8 cellular contexts compared by ENCODE assay signal in the genomic region with DNA sequence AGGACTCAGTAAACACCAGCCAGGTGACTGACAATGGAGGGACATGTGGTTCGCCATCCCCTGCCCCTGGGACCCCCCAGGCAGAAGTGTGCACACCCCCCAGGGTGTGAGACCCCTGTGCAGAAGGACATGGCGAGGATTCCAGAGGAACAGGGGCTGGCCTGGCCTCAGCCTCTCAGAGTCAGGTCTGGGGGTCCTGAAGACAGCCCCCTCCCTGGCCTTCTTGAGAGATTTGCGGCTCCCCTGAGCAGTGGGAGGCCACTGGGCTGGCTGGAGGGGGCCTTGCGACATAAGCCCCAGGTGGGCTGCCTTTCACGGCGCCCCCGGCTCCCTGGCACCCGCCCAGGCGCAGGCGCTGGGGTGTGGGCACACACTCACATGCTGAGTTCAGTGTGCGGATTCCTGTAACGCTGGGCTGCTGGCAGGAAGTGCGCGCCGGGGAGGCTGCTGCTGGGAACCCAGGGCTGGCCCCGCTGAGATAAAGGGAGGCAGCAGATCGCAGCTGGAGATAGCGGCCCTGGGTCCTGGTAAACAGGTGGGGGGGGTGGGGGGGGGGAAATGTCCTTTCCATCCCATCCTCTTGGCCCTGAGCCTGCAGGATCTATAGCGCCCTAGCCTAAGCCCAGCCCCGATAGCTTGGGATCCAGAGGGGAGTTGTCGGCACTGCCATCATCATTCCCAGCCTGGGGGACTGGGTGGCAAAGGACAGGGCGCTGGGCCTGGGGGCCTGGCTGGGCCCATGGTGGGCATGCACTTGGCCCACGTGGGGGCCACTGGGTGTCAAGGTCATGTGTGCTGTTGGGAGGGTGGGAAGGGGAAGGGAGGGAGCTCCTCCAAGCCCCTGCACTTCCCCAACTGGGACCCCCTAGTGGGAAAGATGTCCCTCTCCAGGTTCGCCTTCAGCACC. TPM values are rescaled to one million over a fixed set of nuclear protein-coding genes. Genes with fewer than 3 reads are reported as not detected.
DNase-seq lines count a peak whose midpoint lies in the region; ATAC-seq, FAIRE-seq and TF ChIP-seq lines count a peak whose summit lies in the region.

No MANE protein-coding gene starts in this region.

- DNase-seq in MV-4-11 (lab: John Stamatoyannopoulos, UW) (peak; percentile 55), endothelial cell of umbilical vein (ENCODE audit: low read depth, low spot score) (peak; percentile 72), spleen (peak; percentile 95), EL (no peak), substantia nigra (lab: John Stamatoyannopoulos, UW) (no peak), small intestine (no peak)
- DNase-seq in activated CD4-positive, alpha-beta T cell treated with anti-CD3 and anti-CD28 coated beads, Interleukin-2, amount 10 ng/mL, durations not matched to agents 24 days and 14 days = peak; percentile 94

- FAIRE-seq in endothelial cell of umbilical vein (lab: Jason Lieb, UNC) = peak; percentile 55
- FAIRE-seq in small intestine (lab: Jason Lieb, UNC) = no peak

- H3K4me3 ChIP-seq in endothelial cell of umbilical vein (replicated peaks in 1 of 3; ENCODE audit: insufficient read depth in 1 of 3, low read depth in 1 of 3, low read length in 3 of 3) (no peak overlapping the region), spleen (peak overlapping the region in 4 of 8 donors; percentile 1 to 60 (median 19)), small intestine (ENCODE audit: low read depth in 1 of 2, low read length in 2 of 2) (peak overlapping the region in 1 of 2 donors; percentile 13)

- H3K4me1 Mint-ChIP-seq in activated CD4-positive, alpha-beta T cell treated with anti-CD3 and anti-CD28 coated beads, Interleukin-2, amount 10 ng/mL, durations not matched to agents 24 days and 14 days = peaks cover 55% of the 10 kb centered on the region

- H3K9me3 Mint-ChIP-seq in activated CD4-positive, alpha-beta T cell treated with anti-CD3 and anti-CD28 coated beads, Interleukin-2, amount 10 ng/mL, durations not matched to agents 24 days and 14 days = no peaks in the 10 kb centered on the region

- peak overlapping the region; percentile 85 for H3K4me3 Mint-ChIP-seq in activated CD4-positive, alpha-beta T cell treated with anti-CD3 and anti-CD28 coated beads, Interleukin-2, amount 10 ng/mL, durations not matched to agents 24 days and 14 days

- peak overlapping the region; percentile 97 for H3K27ac Mint-ChIP-seq in activated CD4-positive, alpha-beta T cell treated with anti-CD3 and anti-CD28 coated beads, Interleukin-2, amount 10 ng/mL, durations not matched to agents 24 days and 14 days

- TF ChIP-seq CTCF in endothelial cell of umbilical vein (IDR thresholded peaks at IDR 0.05; ENCODE audit: extremely low read depth in 1 of 2, insufficient read depth in 1 of 2, low read depth in 1 of 2, low read length in 2 of 2) (no peak), spleen (IDR thresholded peaks at IDR 0.05 in 8 of 11, conservative IDR thresholded peaks at IDR 0.05 in 3 of 11) (no peak)

- H3K9me3 ChIP-seq in endothelial cell of umbilical vein (replicated peaks; ENCODE audit: control insufficient read depth, insufficient read depth, low read length) (no peaks in the 10 kb centered on the region), spleen (no peaks in the 10 kb centered on the region), small intestine (ENCODE audit: control insufficient read depth, low read depth) (no peaks in the 10 kb centered on the region)

- no peaks in the 10 kb centered on the region for H3K27me3 Mint-ChIP-seq in activated CD4-positive, alpha-beta T cell treated with anti-CD3 and anti-CD28 coated beads, Interleukin-2, amount 10 ng/mL, durations not matched to agents 24 days and 14 days

- BruUV-seq in endothelial cell of umbilical vein (replicated peaks; lab: Mats Ljungman, UMichigan) = no TSS peak

- intact Hi-C loops in activated CD4-positive, alpha-beta T cell treated with anti-CD3 and anti-CD28 coated beads, Interleukin-2, amount 10 ng/mL, durations not matched to agents 24 days and 14 days (cut with micrococcal nuclease) = no loop called here
- intact Hi-C loops in endothelial cell of umbilical vein (cut with micrococcal nuclease) = loop anchor here (10.0 kb wide), 1 partner anchor 446 kb away; no protein-coding TSS in a partner anchor
- intact Hi-C loops in spleen (cut with DNase I; ENCODE audit: low total_unique reads) = no loop called here

- H3K4me2 ChIP-seq in endothelial cell of umbilical vein (ENCODE audit: insufficient read depth, low read length) = no peak overlapping the region

- POLR2A ChIA-PET in endothelial cell of umbilical vein (lab: Charles Lee) = interaction anchor here (0.6 kb wide), 1 partner anchor 32 kb away, joined by 3 read pairs; no protein-coding TSS in a partner anchor

- no peak for ATAC-seq in HG02763 (IDR thresholded peaks at IDR 0.05; ENCODE audit: unreplicated experiment)

- H2AFZ ChIP-seq in endothelial cell of umbilical vein (ENCODE audit: low read depth, low read length) = no peak overlapping the region

- H3K27me3 ChIP-seq in endothelial cell of umbilical vein (ENCODE audit: control insufficient read depth in 2 of 2, insufficient read depth in 2 of 2, low read length in 2 of 2) (no peaks in the 10 kb centered on the region), spleen (replicated peaks in 1 of 7) (peaks cover 0 to 10% (median 0%) of the 10 kb centered on the region in 7 donors), small intestine (ENCODE audit: control insufficient read depth in 2 of 2, insufficient read depth in 2 of 2, low read length in 2 of 2) (no peaks in the 10 kb centered on the region)

- no peaks in the 10 kb centered on the region for H3K36me3 ChIP-seq in endothelial cell of umbilical vein (ENCODE audit: control insufficient read depth in 2 of 2, extremely low read depth in 1 of 2, insufficient read depth in 2 of 2, low read length in 2 of 2)
- no peaks in the 10 kb centered on the region for H3K36me3 ChIP-seq in spleen
- no peaks in the 10 kb centered on the region for H3K36me3 ChIP-seq in small intestine (ENCODE audit: control insufficient read depth in 2 of 2, insufficient read depth in 2 of 2, low read length in 2 of 2)

- dilution Hi-C loops in endothelial cell of umbilical vein (cut with MboI; ENCODE audit: extremely low pct_ligation_motif_present, low sequenced_read_pairs) = no loop called here

- no peak overlapping the region for H3K27ac ChIP-seq in endothelial cell of umbilical vein (ENCODE audit: insufficient read depth, low read depth, low read length)
- H3K27ac ChIP-seq in spleen = peak overlapping the region; percentile 27 to 93 (median 82)
- no peak overlapping the region for H3K27ac ChIP-seq in substantia nigra (ENCODE audit: low read depth, low read length, poor library complexity, severe bottlenecking)
- peak overlapping the region in 1 of 2 donors; percentile 69 for H3K27ac ChIP-seq in small intestine (ENCODE audit: low read depth in 1 of 2, low read length in 1 of 2)

- no peaks in the 10 kb centered on the region for H3K9me1 ChIP-seq in endothelial cell of umbilical vein (replicated peaks; ENCODE audit: control insufficient read depth, extremely low read depth, insufficient read depth, low read length)

- no peak overlapping the region for H3K9ac ChIP-seq in endothelial cell of umbilical vein (replicated peaks; ENCODE audit: extremely low read depth, insufficient read depth, low read length)

- peaks cover 16% of the 10 kb centered on the region for H3K4me1 ChIP-seq in endothelial cell of umbilical vein (ENCODE audit: control insufficient read depth, extremely low read depth, insufficient read depth, low read length)
- H3K4me1 ChIP-seq in spleen = peaks cover 14 to 98% (median 76%) of the 10 kb centered on the region in 6 donors
- H3K4me1 ChIP-seq in small intestine (ENCODE audit: control insufficient read depth in 2 of 2, insufficient read depth in 1 of 2, low read depth in 1 of 2, low read length in 1 of 2) = peaks cover 0 to 12% of the 10 kb centered on the region in 2 donors

- H3K79me2 ChIP-seq in endothelial cell of umbilical vein (ENCODE audit: control insufficient read depth, insufficient read depth, low read length) = no peaks in the 10 kb centered on the region

- TF ChIP-seq POLR2A in endothelial cell of umbilical vein (IDR thresholded peaks at IDR 0.05; ENCODE audit: low read depth, low read length) = no peak
- no peak for TF ChIP-seq POLR2A in spleen (IDR thresholded peaks at IDR 0.05)

- no peaks in the 10 kb centered on the region for H3K36me3 Mint-ChIP-seq in activated CD4-positive, alpha-beta T cell treated with anti-CD3 and anti-CD28 coated beads, Interleukin-2, amount 10 ng/mL, durations not matched to agents 24 days and 14 days (ENCODE audit: low read depth)

- no peaks in the 10 kb centered on the region for H4K20me1 ChIP-seq in endothelial cell of umbilical vein (replicated peaks; ENCODE audit: control insufficient read depth, extremely low read depth, insufficient read depth, low read length)

- WGBS in spleen, 5 donors = 11 to 24% (median 17%) methylated on average over 11 to 24 of the region's 24 CpGs
- WGBS in small intestine, 3 donors = 23 to 30% (median 26%) methylated on average over 21 to 24 of the region's 24 CpGs

- CTCF ChIA-PET in endothelial cell of umbilical vein (lab: Charles Lee) = interaction anchor here (0.6 to 1.5 kb wide), 3 partner anchors 9 to 1242 kb away, joined by 3 to 7 read pairs (median 4); no protein-coding TSS in a partner anchor

RNA-seq across cellular contexts. Expression of a gene that starts 27.1 kb away (rescaled TPM):
- total RNA-seq in activated CD4-positive, alpha-beta T cell treated with anti-CD3 and anti-CD28 coated beads, Interleukin-2, amount 10 ng/mL, durations not matched to agents 24 days and 14 days = not detected in 2 replicates
- 0.38 TPM in 1 of 2 replicates, not detected in the other for total RNA-seq in endothelial cell of umbilical vein
- 0.04 and 0.18 TPM in 2 replicates for polyA plus RNA-seq in endothelial cell of umbilical vein
- 0.06 and 0.16 TPM in 2 replicates for polyA plus RNA-seq in endothelial cell of umbilical vein (2011; cell fraction: cytosol; rRNA removed)
- polyA plus RNA-seq in endothelial cell of umbilical vein (2011; cell fraction: nucleus; rRNA removed) = 0.11 and 0.38 TPM in 2 replicates
- polyA plus RNA-seq in endothelial cell of umbilical vein (2012) = not detected in 2 replicates
- polyA minus RNA-seq in endothelial cell of umbilical vein = not detected in 2 replicates
- not detected for polyA minus RNA-seq in endothelial cell of umbilical vein (2011; cell fraction: cytosol; rRNA and poly(A)+ RNA removed)
- polyA minus RNA-seq in endothelial cell of umbilical vein (2011; cell fraction: nucleus; rRNA and poly(A)+ RNA removed) = not detected in 2 replicates
- total RNA-seq in spleen = not detected
- polyA plus RNA-seq in spleen = not detected
- polyA plus RNA-seq in small intestine = not detected

RNA-seq across cellular contexts. Expression of a gene that starts 44.5 kb away (rescaled TPM):
- total RNA-seq in activated CD4-positive, alpha-beta T cell treated with anti-CD3 and anti-CD28 coated beads, Interleukin-2, amount 10 ng/mL, durations not matched to agents 24 days and 14 days = 38.7 and 40.6 TPM in 2 replicates
- 74.6 and 85.8 TPM in 2 replicates for total RNA-seq in endothelial cell of umbilical vein
- 26.3 and 32.8 TPM in 2 replicates for polyA plus RNA-seq in endothelial cell of umbilical vein
- polyA plus RNA-seq in endothelial cell of umbilical vein (2011; cell fraction: cytosol; rRNA removed) = 32.8 and 37.5 TPM in 2 replicates
- polyA plus RNA-seq in endothelial cell of umbilical vein (2011; cell fraction: nucleus; rRNA removed) = 17.7 and 25.5 TPM in 2 replicates
- 29.7 and 51.2 TPM in 2 replicates for polyA plus RNA-seq in endothelial cell of umbilical vein (2012)
- polyA minus RNA-seq in endothelial cell of umbilical vein = 25.2 and 42.4 TPM in 2 replicates
- polyA minus RNA-seq in endothelial cell of umbilical vein (2011; cell fraction: cytosol; rRNA and poly(A)+ RNA removed) = 60.3 TPM
- 10.7 and 21.0 TPM in 2 replicates for polyA minus RNA-seq in endothelial cell of umbilical vein (2011; cell fraction: nucleus; rRNA and poly(A)+ RNA removed)
- total RNA-seq in spleen = 10 to 100 TPM in 1 of 7 donors, 1 to 10 TPM in 6; 2.3 to 11.9 (median 6.2) TPM
- 10 to 100 TPM in 1 of 3 donors, 1 to 10 TPM in 2; 2.1 to 11.3 (median 7.2) TPM for polyA plus RNA-seq in spleen
- 10 to 100 TPM in 1 of 3 donors, 1 to 10 TPM in 2; 2.2 to 40.6 (median 4.0) TPM for polyA plus RNA-seq in small intestine

Comparison
In these comparisons a context has a peak if more than half of its experiments do, and no peak if none do; other contexts are left out.
1. DNase-seq: peak in MV-4-11 (single experiment), activated CD4-positive, alpha-beta T cell treated with anti-CD3 and anti-CD28 coated beads, Interleukin-2, amount 10 ng/mL, durations not matched to agents 24 days and 14 days (single experiment), endothelial cell of umbilical vein (single experiment) and spleen (single experiment); none in EL (single experiment), substantia nigra (0 of 49) and small intestine (single experiment).
2. H3K27ac ChIP-seq: peak in spleen (8 of 8); none in endothelial cell of umbilical vein (single experiment) and substantia nigra (single experiment).